3 cellular contexts compared by ENCODE assay signal in the genomic region with DNA sequence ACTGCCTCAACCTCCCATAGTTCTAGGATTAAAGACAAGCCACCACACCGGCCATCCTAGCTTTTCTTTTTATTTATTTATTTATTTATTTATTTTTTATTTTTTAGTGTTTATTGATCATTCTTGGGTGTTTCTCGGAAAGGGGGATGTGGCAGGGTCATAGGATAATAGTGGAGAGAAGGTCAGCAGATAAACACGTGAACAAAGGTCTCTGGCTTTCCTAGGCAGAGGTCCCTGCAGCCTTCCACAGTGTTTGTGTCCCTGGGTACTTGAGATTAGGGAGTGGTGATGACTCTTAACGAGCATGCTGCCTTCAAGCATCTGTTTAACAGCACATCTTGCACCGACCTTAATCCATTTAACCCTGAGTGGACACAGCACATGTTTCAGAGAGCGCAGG. TPM values are rescaled to one million over a fixed set of nuclear protein-coding genes. Genes with fewer than 3 reads are reported as not detected.
"Had no signal": no experiment of that assay in that cellular context is flagged by ENCODE, and none has a peak within 500 bp of the region (broad histone marks: within the 10 kb centered on the region; RNA-seq: fewer than 3 reads in every experiment).

No MANE protein-coding gene starts in this region.

RNA-seq across cellular contexts. Expression of a gene that starts 58.0 kb away (rescaled TPM):
- total RNA-seq: LHCN-M2, M059J, NCI-H460 had no signal
